In the genomic region with DNA sequence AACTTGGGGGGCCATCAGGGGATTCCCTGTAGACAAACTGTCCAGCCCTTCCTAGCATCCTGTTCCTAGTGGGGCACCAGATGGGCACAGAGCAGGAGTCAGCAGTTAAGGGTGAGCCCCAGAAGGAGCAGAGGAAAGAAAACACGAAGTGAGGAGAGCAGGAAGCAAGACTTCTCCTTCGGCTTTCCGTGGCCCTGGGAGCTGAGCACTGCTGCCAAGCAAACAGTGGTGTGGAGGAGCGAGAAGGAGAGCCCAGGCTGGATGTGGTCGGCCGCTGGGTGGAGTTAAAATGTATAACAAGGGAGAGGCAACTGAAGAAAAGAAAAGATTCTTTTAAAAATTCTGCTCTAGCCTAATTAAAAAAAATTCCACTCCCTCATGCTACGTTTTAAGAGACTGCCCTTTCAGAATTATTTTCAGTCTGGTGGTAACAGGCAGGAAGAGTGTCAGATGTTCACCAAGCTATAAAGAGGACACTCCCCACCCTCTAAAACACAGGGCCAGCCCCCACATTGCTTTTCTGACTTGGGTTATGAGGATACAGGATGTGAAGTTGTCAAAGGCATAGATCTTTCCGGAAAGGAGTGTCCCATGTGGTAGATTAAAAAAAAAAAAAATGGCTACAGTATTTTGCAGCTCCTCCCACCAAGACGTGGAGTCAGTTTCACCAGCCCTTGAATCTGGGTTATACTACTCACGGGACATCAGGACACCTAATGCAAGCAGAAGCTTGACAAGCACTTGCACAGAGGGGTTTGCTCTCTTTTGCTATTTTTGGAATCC, we compare ENCODE assay signal across 10 cellular contexts.
DNase-seq lines count a peak whose midpoint lies in the region; TF ChIP-seq lines count a peak whose summit lies in the region.
"Had no signal": no experiment of that assay in that cellular context is flagged by ENCODE, and none has a peak within 500 bp of the region (broad histone marks: within the 10 kb centered on the region; RNA-seq: fewer than 3 reads in every experiment).

No MANE protein-coding gene starts in this region.

- TF ChIP-seq CTCF in astrocyte of the spinal cord (IDR thresholded peaks at IDR 0.05; ENCODE audit: low read depth, low read length) (no peak), testis (IDR thresholded peaks at IDR 0.05) (no peak), Peyer's patch (IDR thresholded peaks at IDR 0.05) (no peak), colonic mucosa (IDR thresholded peaks at IDR 0.05) (no peak)

- H3K27me3 Mint-ChIP-seq in activated CD4-positive, alpha-beta T cell treated with anti-CD3 and anti-CD28 coated beads, Interleukin-2, amount 10 ng/mL, durations not matched to agents 24 days and 14 days = peaks cover 2% of the 10 kb centered on the region

- DNase-seq in activated CD4-positive, alpha-beta T cell treated with anti-CD3 and anti-CD28 coated beads, Interleukin-2, amount 10 ng/mL, durations not matched to agents 24 days and 14 days = peak; percentile 66
- no peak for DNase-seq in activated CD4-positive, alpha-beta T cell treated with anti-CD3 and anti-CD28 coated beads for 48 hours
- DNase-seq in astrocyte of the spinal cord (ENCODE audit: low read depth, low spot score) (peak; percentile 11), testis (peak; percentile 23), Peyer's patch (no peak), activated gamma-delta T cell (lab: John Stamatoyannopoulos, UW) (no peak), colonic mucosa (no peak)

- H3K4me3 Mint-ChIP-seq in activated CD4-positive, alpha-beta T cell treated with anti-CD3 and anti-CD28 coated beads, Interleukin-2, amount 10 ng/mL, durations not matched to agents 24 days and 14 days = peak overlapping the region; percentile 39
- H3K4me3 Mint-ChIP-seq: IgD-negative memory B cell had no signal

- H3K4me1 ChIP-seq in testis (peaks cover 4% of the 10 kb centered on the region), Peyer's patch (no peaks in the 10 kb centered on the region), colonic mucosa (no peaks in the 10 kb centered on the region)

- no peak overlapping the region for H3K9ac ChIP-seq in colonic mucosa (ENCODE audit: low read depth in 2 of 2, low read length in 2 of 2)

- WGBS in testis, 2 donors = 44 to 52% methylated on average over 10 of the region's 10 CpGs

- H3K4me1 Mint-ChIP-seq in activated CD4-positive, alpha-beta T cell treated with anti-CD3 and anti-CD28 coated beads, Interleukin-2, amount 10 ng/mL, durations not matched to agents 24 days and 14 days = peaks cover 9% of the 10 kb centered on the region
- H3K4me1 Mint-ChIP-seq: IgD-negative memory B cell had no signal

- H3K27me3 ChIP-seq in layer of hippocampus (ENCODE audit: control insufficient read depth, insufficient read depth, low read length) (no peaks in the 10 kb centered on the region), testis (no peaks in the 10 kb centered on the region), Peyer's patch (no peaks in the 10 kb centered on the region), colonic mucosa (no peaks in the 10 kb centered on the region)

- H3K36me3 ChIP-seq in testis (ENCODE audit: low read depth, missing control alignments) = no peaks in the 10 kb centered on the region
- no peaks in the 10 kb centered on the region for H3K36me3 ChIP-seq in Peyer's patch
- no peaks in the 10 kb centered on the region for H3K36me3 ChIP-seq in colonic mucosa

- H3K4me3 ChIP-seq in astrocyte of the spinal cord (ENCODE audit: low read depth, low read length) (no peak overlapping the region), testis (no peak overlapping the region), Peyer's patch (no peak overlapping the region), colonic mucosa (no peak overlapping the region)
- H3K4me3 ChIP-seq: A549 had no signal

- no peaks in the 10 kb centered on the region for H3K36me3 Mint-ChIP-seq in activated CD4-positive, alpha-beta T cell treated with anti-CD3 and anti-CD28 coated beads, Interleukin-2, amount 10 ng/mL, durations not matched to agents 24 days and 14 days (ENCODE audit: low read depth)

- H3K9me3 ChIP-seq in testis (no peaks in the 10 kb centered on the region), Peyer's patch (peaks cover 0 to 2% (median 0%) of the 10 kb centered on the region in 4 donors), colonic mucosa (no peaks in the 10 kb centered on the region)

- intact Hi-C loops in activated CD4-positive, alpha-beta T cell treated with anti-CD3 and anti-CD28 coated beads, Interleukin-2, amount 10 ng/mL, durations not matched to agents 24 days and 14 days (cut with micrococcal nuclease) = no loop called here
- intact Hi-C loops in testis (cut with DNase I; ENCODE audit: low total_unique reads) (no loop called here), colonic mucosa (cut with DNase I) (no loop called here)

- TF ChIP-seq POLR2A in testis (IDR thresholded peaks at IDR 0.05) = no peak
- no peak for TF ChIP-seq POLR2A in Peyer's patch (IDR thresholded peaks at IDR 0.05)

- H3K27ac Mint-ChIP-seq in activated CD4-positive, alpha-beta T cell treated with anti-CD3 and anti-CD28 coated beads, Interleukin-2, amount 10 ng/mL, durations not matched to agents 24 days and 14 days = peak overlapping the region; percentile 36
- H3K27ac Mint-ChIP-seq: IgD-negative memory B cell had no signal

- peak overlapping the region; percentile 36 for H3K27ac ChIP-seq in layer of hippocampus (ENCODE audit: low read depth, low read length)
- H3K27ac ChIP-seq in testis = peak overlapping the region in 1 of 2 donors; percentile 32
- no peak overlapping the region for H3K27ac ChIP-seq in Peyer's patch
- no peak overlapping the region for H3K27ac ChIP-seq in colonic mucosa

- H3K9me3 Mint-ChIP-seq in activated CD4-positive, alpha-beta T cell treated with anti-CD3 and anti-CD28 coated beads, Interleukin-2, amount 10 ng/mL, durations not matched to agents 24 days and 14 days = peaks cover 9% of the 10 kb centered on the region

- in situ Hi-C loops in astrocyte of the spinal cord (cut with HindIII; ENCODE audit: low sequenced_read_pairs) = no loop called here

Comparison
In these comparisons a context has a peak if more than half of its experiments do, and no peak if none do; other contexts are left out.
1. DNase-seq: peak in activated CD4-positive, alpha-beta T cell treated with anti-CD3 and anti-CD28 coated beads, Interleukin-2, amount 10 ng/mL, durations not matched to agents 24 days and 14 days (single experiment), astrocyte of the spinal cord (single experiment) and testis (single experiment); none in activated CD4-positive, alpha-beta T cell treated with anti-CD3 and anti-CD28 coated beads for 48 hours (single experiment), Peyer's patch (0 of 3), activated gamma-delta T cell (single experiment) and colonic mucosa (single experiment).